ENCODE assay signal across 8 cellular contexts in genomic region chr9:92115977-92116285, GRCh38. TPM values are rescaled to one million over a fixed set of nuclear protein-coding genes. Genes with fewer than 3 reads are reported as not detected.
DNase-seq lines count a peak whose midpoint lies in the region; ATAC-seq and TF ChIP-seq lines count a peak whose summit lies in the region.

No MANE protein-coding gene starts in this region.

- H3K4me3 Mint-ChIP-seq in stimulated activated naive CD8-positive, alpha-beta T cell treated with anti-CD3 and anti-CD28 coated beads, Interleukin-15, amount 100 ng/mL, for 72 hours: peak overlapping the region; percentile 97

- H3K27ac Mint-ChIP-seq in stimulated activated naive CD8-positive, alpha-beta T cell treated with anti-CD3 and anti-CD28 coated beads, Interleukin-15, amount 100 ng/mL, for 72 hours: peak overlapping the region; percentile 99 to 100

- H3K9me3 Mint-ChIP-seq in stimulated activated naive CD8-positive, alpha-beta T cell treated with anti-CD3 and anti-CD28 coated beads, Interleukin-15, amount 100 ng/mL, for 72 hours: no peaks in the 10 kb centered on the region

- H3K4me1 ChIP-seq in hepatocyte (ENCODE audit: insufficient read depth): peaks cover 9% of the 10 kb centered on the region

- H3K9me2 ChIP-seq in hepatocyte (replicated peaks; ENCODE audit: insufficient read depth): no peaks in the 10 kb centered on the region

- 51% methylated on average over 4 of the region's 4 CpGs for WGBS in hepatocyte (ENCODE audit: low lambda C conversion rate, missing lambda C conversion rate)

- peak; percentile 4 for ATAC-seq in stimulated activated naive CD8-positive, alpha-beta T cell treated with anti-CD3 and anti-CD28 coated beads, Interleukin-15, amount 100 ng/mL, for 72 hours
- ATAC-seq in HG03565 (IDR thresholded peaks at IDR 0.05; ENCODE audit: unreplicated experiment) (no peak), HG03354 (IDR thresholded peaks at IDR 0.05; ENCODE audit: poor library complexity, severe bottlenecking, unreplicated experiment) (no peak)

- DNase-seq in NCI-H510A treated with DMSO at 0.1 percent for 48 hours (lab: John Stamatoyannopoulos, UW) (peak; percentile 1), NCI-H510A (lab: John Stamatoyannopoulos, UW) (no peak), hepatocyte (ENCODE audit: low spot score) (no peak), NCI-H187 (lab: John Stamatoyannopoulos, UW) (no peak)
- DNase-seq in stimulated activated naive CD8-positive, alpha-beta T cell treated with anti-CD3 and anti-CD28 coated beads, Interleukin-15, amount 100 ng/mL, for 72 hours: no peak

- H2AFZ ChIP-seq in hepatocyte: peak overlapping the region; percentile 62

- TF ChIP-seq CTCF in VCaP (conservative IDR thresholded peaks at IDR 0.05): no peak
- no peak for TF ChIP-seq CTCF in hepatocyte (IDR thresholded peaks at IDR 0.05; ENCODE audit: poor library complexity)

- peaks cover 41% of the 10 kb centered on the region for H3K79me2 ChIP-seq in hepatocyte

- H3K27me3 Mint-ChIP-seq in stimulated activated naive CD8-positive, alpha-beta T cell treated with anti-CD3 and anti-CD28 coated beads, Interleukin-15, amount 100 ng/mL, for 72 hours: no peaks in the 10 kb centered on the region

- peak overlapping the region; percentile 67 for H3K4me2 ChIP-seq in hepatocyte

- H3K27me3 ChIP-seq in hepatocyte: no peaks in the 10 kb centered on the region

- peak overlapping the region; percentile 71 for H3K27ac ChIP-seq in VCaP
- peak overlapping the region; percentile 63 for H3K27ac ChIP-seq in hepatocyte

- H3K4me1 Mint-ChIP-seq in stimulated activated naive CD8-positive, alpha-beta T cell treated with anti-CD3 and anti-CD28 coated beads, Interleukin-15, amount 100 ng/mL, for 72 hours: peaks cover 28% of the 10 kb centered on the region

- H3K36me3 ChIP-seq in hepatocyte (replicated peaks; ENCODE audit: insufficient read depth, low read depth): no peaks in the 10 kb centered on the region

- H3K9me3 ChIP-seq in hepatocyte (ENCODE audit: low read depth): no peaks in the 10 kb centered on the region

- no peaks in the 10 kb centered on the region for H4K20me1 ChIP-seq in hepatocyte (ENCODE audit: insufficient read depth, poor library complexity, severe bottlenecking)

- H3K4me3 ChIP-seq in hepatocyte: no peak overlapping the region

RNA-seq across cellular contexts. Expression of gene SPTLC1, which starts 0.7 kb away (rescaled TPM):
- total RNA-seq in hepatocyte: 101 and 102 TPM in 2 replicates
- 67.6 and 76.8 TPM in 2 replicates for polyA plus RNA-seq in hepatocyte
